21 cellular contexts compared by ENCODE assay signal in the genomic region with DNA sequence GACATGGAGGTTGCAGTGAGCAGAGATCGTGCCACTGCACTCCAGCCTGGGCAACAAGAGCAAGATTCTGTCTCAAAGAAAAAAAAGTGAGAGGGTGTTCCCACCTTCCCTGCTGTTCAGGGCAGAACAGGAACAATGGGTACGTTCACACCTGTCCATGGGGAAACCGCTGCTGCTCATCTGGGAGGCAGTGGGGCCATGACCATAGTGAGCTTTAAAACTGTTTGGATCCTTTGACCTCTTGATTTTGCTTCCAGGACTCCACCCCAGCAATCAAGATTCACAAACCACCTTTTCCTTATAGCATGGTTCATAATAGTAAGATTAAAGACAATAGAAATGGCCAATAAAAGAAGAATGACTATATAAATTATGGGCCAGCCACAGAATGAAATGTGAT.
"Had no signal": no experiment of that assay in that cellular context is flagged by ENCODE, and none has a peak within 500 bp of the region (broad histone marks: within the 10 kb centered on the region; RNA-seq: fewer than 3 reads in every experiment).

No MANE protein-coding gene starts in this region.

- H3K4me3 Mint-ChIP-seq: activated naive CD8-positive, alpha-beta T cell treated with anti-CD3 and anti-CD28 coated beads, Interleukin-2, amount 50 U/mL, for 24 hours; brain; naive B cell; stimulated activated memory B cell treated with anti-CD40 and anti-IgM and Interleukin-4, amounts not matched to agents 10 μg/mL and 1 μg/mL and 100 μg/mL, for 72 hours had no signal

- H3K4me2 ChIP-seq: hepatocyte had no signal

- H3K36me3 Mint-ChIP-seq: brain; stimulated activated memory B cell treated with anti-CD40 and anti-IgM and Interleukin-4, amounts not matched to agents 10 μg/mL and 1 μg/mL and 100 μg/mL, for 72 hours had no signal

- H3K36me3 ChIP-seq: neutrophil, spleen, upper lobe of left lung had no signal

- H3K27ac Mint-ChIP-seq: activated naive CD8-positive, alpha-beta T cell treated with anti-CD3 and anti-CD28 coated beads, Interleukin-2, amount 50 U/mL, for 24 hours had no signal

- H3K79me2 ChIP-seq: hepatocyte had no signal

- H3K27me3 ChIP-seq: foreskin keratinocyte, hepatocyte, neutrophil, testis, upper lobe of left lung had no signal

- H3K27ac ChIP-seq: foreskin keratinocyte, hepatocyte, neutrophil, SK-N-MC, testis, upper lobe of left lung had no signal

- H3K9me3 ChIP-seq: neutrophil, spleen, testis, upper lobe of left lung had no signal

- H2AFZ ChIP-seq: hepatocyte had no signal

- DNase-seq: activated CD4-positive, alpha-beta T cell treated with anti-CD3 and anti-CD28 coated beads, Interleukin-2, amount 50 U/mL, for 1 hour; activated CD8-positive, alpha-beta memory T cell treated with anti-CD3 and anti-CD28 coated beads for 24 hours; activated CD8-positive, alpha-beta memory T cell treated with anti-CD3 and anti-CD28 coated beads, Interleukin-2, amount 50 U/mL, for 48 hours; activated gamma-delta T cell; activated naive CD8-positive, alpha-beta T cell treated with anti-CD3 and anti-CD28 coated beads, Interleukin-2, amount 50 U/mL, for 24 hours; activated T-cell treated with anti-CD3 and anti-CD28 coated beads, Interleukin-2, amount 50 U/mL, for 48 hours; anterior cingulate cortex; central memory CD4-positive, alpha-beta T cell; foreskin keratinocyte; mammary epithelial cell; naive B cell; retina; spleen; stimulated activated CD4-positive, alpha-beta T cell treated with anti-CD3 and anti-CD28 coated beads, Interleukin-4, amount 100 ng/mL, for 4 hours; testis; upper lobe of left lung had no signal

- H3K27me3 Mint-ChIP-seq: activated naive CD8-positive, alpha-beta T cell treated with anti-CD3 and anti-CD28 coated beads, Interleukin-2, amount 50 U/mL, for 24 hours; brain had no signal

- H3K4me3 ChIP-seq: hepatocyte, SK-N-MC, spleen, testis, upper lobe of left lung had no signal
